ENCODE assay signal across 1 cellular context in the genomic region with DNA sequence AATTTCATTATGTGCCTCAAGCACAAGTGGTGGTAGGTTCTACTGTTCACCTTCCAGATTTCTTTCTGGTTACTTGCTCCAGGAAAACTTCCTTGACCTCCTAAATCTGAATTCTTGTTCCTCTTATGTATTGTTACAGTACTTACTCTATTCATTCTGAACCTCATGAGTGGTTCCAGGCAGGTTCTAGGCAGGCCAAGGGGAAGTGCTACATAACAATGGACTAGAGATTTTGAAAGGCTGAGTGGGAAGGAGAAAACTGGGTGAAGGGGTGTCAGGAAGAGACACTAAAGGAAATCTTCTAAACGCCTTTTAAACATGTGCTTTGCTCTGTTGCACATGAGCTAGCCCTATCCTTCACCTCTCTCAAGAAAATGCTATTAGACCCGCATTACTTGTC.
TF ChIP-seq lines count a peak whose summit lies in the region.

No MANE protein-coding gene starts in this region.

TF ChIP-seq in GM23338, 12 proteins besides CTCF, POLR2A, EP300 and RAD21 (continued from another document):
- TF ChIP-seq, protein P1, sequence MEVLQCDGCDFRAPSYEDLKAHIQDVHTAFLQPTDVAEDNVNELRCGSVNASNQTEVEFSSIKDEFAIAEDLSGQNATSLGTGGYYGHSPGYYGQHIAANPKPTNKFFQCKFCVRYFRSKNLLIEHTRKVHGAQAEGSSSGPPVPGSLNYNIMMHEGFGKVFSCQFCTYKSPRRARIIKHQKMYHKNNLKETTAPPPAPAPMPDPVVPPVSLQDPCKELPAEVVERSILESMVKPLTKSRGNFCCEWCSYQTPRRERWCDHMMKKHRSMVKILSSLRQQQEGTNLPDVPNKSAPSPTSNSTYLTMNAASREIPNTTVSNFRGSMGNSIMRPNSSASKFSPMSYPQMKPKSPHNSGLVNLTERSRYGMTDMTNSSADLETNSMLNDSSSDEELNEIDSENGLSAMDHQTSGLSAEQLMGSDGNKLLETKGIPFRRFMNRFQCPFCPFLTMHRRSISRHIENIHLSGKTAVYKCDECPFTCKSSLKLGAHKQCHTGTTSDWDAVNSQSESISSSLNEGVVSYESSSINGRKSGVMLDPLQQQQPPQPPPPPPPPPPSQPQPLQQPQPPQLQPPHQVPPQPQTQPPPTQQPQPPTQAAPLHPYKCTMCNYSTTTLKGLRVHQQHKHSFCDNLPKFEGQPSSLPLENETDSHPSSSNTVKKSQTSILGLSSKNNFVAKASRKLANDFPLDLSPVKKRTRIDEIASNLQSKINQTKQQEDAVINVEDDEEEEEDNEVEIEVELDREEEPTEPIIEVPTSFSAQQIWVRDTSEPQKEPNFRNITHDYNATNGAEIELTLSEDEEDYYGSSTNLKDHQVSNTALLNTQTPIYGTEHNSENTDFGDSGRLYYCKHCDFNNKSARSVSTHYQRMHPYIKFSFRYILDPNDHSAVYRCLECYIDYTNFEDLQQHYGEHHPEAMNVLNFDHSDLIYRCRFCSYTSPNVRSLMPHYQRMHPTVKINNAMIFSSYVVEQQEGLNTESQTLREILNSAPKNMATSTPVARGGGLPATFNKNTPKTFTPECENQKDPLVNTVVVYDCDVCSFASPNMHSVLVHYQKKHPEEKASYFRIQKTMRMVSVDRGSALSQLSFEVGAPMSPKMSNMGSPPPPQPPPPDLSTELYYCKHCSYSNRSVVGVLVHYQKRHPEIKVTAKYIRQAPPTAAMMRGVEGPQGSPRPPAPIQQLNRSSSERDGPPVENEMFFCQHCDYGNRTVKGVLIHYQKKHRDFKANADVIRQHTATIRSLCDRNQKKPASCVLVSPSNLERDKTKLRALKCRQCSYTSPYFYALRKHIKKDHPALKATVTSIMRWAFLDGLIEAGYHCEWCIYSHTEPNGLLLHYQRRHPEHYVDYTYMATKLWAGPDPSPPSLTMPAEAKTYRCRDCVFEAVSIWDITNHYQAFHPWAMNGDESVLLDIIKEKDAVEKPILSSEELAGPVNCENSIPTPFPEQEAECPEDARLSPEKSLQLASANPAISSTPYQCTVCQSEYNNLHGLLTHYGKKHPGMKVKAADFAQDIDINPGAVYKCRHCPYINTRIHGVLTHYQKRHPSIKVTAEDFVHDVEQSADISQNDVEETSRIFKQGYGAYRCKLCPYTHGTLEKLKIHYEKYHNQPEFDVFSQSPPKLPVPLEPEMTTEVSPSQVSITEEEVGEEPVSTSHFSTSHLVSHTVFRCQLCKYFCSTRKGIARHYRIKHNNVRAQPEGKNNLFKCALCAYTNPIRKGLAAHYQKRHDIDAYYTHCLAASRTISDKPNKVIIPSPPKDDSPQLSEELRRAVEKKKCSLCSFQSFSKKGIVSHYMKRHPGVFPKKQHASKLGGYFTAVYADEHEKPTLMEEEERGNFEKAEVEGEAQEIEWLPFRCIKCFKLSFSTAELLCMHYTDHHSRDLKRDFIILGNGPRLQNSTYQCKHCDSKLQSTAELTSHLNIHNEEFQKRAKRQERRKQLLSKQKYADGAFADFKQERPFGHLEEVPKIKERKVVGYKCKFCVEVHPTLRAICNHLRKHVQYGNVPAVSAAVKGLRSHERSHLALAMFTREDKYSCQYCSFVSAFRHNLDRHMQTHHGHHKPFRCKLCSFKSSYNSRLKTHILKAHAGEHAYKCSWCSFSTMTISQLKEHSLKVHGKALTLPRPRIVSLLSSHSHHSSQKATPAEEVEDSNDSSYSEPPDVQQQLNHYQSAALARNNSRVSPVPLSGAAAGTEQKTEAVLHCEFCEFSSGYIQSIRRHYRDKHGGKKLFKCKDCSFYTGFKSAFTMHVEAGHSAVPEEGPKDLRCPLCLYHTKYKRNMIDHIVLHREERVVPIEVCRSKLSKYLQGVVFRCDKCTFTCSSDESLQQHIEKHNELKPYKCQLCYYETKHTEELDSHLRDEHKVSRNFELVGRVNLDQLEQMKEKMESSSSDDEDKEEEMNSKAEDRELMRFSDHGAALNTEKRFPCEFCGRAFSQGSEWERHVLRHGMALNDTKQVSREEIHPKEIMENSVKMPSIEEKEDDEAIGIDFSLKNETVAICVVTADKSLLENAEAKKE (CRISPR knock-in tag; IDR thresholded peaks at IDR 0.05) = no peak
- TF ChIP-seq CREB1 (CRISPR knock-in tag; IDR thresholded peaks at IDR 0.05; ENCODE audit: low read depth) (no peak), EZH2phosphoT487 (IDR thresholded peaks at IDR 0.05; ENCODE audit: unreplicated experiment) (no peak)
